Comparison of ENCODE assay signal across 8 cellular contexts in the genomic region with DNA sequence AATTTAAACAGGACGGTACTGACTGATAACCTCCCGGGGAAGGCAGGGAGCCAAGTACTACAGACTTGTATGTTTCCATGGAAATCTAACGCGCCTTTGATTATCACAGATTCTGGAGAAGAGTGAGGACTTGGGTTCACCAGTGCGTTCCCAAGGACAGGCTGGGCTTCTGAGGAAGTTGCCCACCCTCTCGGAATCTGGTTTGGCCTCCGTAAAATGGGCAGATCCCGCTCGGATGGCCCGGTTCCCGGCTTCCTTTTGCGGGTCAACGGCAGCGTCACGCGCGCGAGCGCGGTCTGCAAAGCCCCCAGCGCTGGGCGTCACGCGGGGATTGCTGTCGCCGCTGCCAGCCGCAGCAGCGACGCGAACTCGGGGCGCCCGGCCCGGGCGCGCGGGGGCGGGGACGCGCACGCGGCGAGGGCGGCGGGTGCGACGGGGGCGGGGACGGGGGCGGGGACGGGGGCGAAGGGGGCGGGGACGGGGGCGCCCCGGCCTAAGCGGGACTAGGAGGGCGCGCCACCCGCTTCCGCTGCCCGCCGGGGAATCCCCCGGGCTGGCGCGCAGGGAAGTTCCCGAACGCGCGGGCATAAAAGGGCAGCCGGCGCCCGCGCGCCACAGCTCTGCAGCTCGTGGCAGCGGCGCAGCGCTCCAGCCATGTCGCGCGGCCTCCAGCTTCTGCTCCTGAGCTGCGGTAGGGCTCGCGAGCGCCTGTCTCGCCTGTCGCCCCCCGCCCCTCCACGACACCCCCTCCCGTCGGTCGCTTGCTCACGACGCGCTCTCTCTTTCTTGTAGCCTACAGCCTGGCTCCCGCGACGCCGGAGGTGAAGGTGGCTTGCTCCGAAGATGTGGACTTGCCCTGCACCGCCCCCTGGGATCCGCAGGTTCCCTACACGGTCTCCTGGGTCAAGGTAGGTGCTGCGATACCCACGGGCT. TPM values are rescaled to one million over a fixed set of nuclear protein-coding genes. Genes with fewer than 3 reads are reported as not detected.
DNase-seq lines count a peak whose midpoint lies in the region; ATAC-seq and TF ChIP-seq lines count a peak whose summit lies in the region.

A gene with protein sequence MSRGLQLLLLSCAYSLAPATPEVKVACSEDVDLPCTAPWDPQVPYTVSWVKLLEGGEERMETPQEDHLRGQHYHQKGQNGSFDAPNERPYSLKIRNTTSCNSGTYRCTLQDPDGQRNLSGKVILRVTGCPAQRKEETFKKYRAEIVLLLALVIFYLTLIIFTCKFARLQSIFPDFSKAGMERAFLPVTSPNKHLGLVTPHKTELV (plus strand): TSS at position 615 of the 933 bp plus-strand sequence. CDS start 40 bp downstream, at position 655.

- no peaks in the 10 kb centered on the region for H3K9me3 ChIP-seq in endodermal cell (ENCODE audit: control insufficient read depth, low read length)
- H3K9me3 ChIP-seq in mononuclear cell (ENCODE audit: low read depth, low read length) = no peaks in the 10 kb centered on the region

- TF ChIP-seq CTCF in AG09309 (IDR thresholded peaks at IDR 0.05; ENCODE audit: control insufficient read depth, insufficient read depth, low read depth, low read length, missing control alignments) (peak; percentile 15), endodermal cell (conservative IDR thresholded peaks at IDR 0.05) (peak; percentile 64)

- H3K36me3 Mint-ChIP-seq in endodermal cell (ENCODE audit: low read depth) = no peaks in the 10 kb centered on the region

- no peak within 1 kb of the TSS for H3K27ac ChIP-seq in endodermal cell (ENCODE audit: low read depth, low read length)

- DNase-seq in AG09309 (ENCODE audit: low read depth) = no peak
- peak; percentile 27 for DNase-seq in NCI-H82 treated with DMSO at 0.1 percent for 48 hours (lab: John Stamatoyannopoulos, UW; ENCODE audit: unreplicated experiment)
- DNase-seq in activated CD8-positive, alpha-beta memory T cell treated with anti-CD3 and anti-CD28 coated beads for 4 hours (ENCODE audit: low read depth in 2 of 2) = peak; percentile 69
- peak; percentile 87 for DNase-seq in endodermal cell
- peak; percentile 64 to 75 for DNase-seq in stimulated activated CD8-positive, alpha-beta memory T cell treated with anti-CD3 and anti-CD28 coated beads, Interleukin-4, amount 100 ng/mL, for 1 hour (ENCODE audit: low read depth in 2 of 2, low spot score in 1 of 2)

- ATAC-seq in GM18858 (IDR thresholded peaks at IDR 0.05; ENCODE audit: unreplicated experiment) (peak; percentile 39), HG03097 (IDR thresholded peaks at IDR 0.05; ENCODE audit: low FRiP score, unreplicated experiment) (peak; percentile 66)

- peaks cover 6% of the 10 kb centered on the region for H3K4me1 Mint-ChIP-seq in endodermal cell

- whole genome bisulfite sequencing in endodermal cell (ENCODE audit: insufficient coverage in 1 of 2, insufficient read length in 1 of 2), 2 experiments = 1 to 5% methylated on average over 20 to 106 of the region's 106 CpGs

- peak within 1 kb of the TSS; percentile 84 for H3K4me3 Mint-ChIP-seq in endodermal cell

- no peaks in the 10 kb centered on the region for H3K4me1 ChIP-seq in endodermal cell (ENCODE audit: control insufficient read depth, insufficient read depth, low read length)
- H3K4me1 ChIP-seq in mononuclear cell (ENCODE audit: insufficient read depth, low read length) = peaks cover 40% of the 10 kb centered on the region

- H3K27me3 ChIP-seq in endodermal cell (ENCODE audit: control insufficient read depth, insufficient read depth, low read length, poor library complexity, severe bottlenecking) = peaks cover 15% of the 10 kb centered on the region
- no peaks in the 10 kb centered on the region for H3K27me3 ChIP-seq in mononuclear cell (ENCODE audit: insufficient read depth, low read length)

- H3K9me3 Mint-ChIP-seq in endodermal cell = no peaks in the 10 kb centered on the region

- H3K4me3 ChIP-seq in AG09309 (ENCODE audit: control insufficient read depth, low read depth, low read length) (peak within 1 kb of the TSS; percentile 51), endodermal cell (ENCODE audit: low read length) (peak within 1 kb of the TSS; percentile 78), mononuclear cell (ENCODE audit: low read length) (peak within 1 kb of the TSS; percentile 83)

- no peaks in the 10 kb centered on the region for H3K36me3 ChIP-seq in endodermal cell (ENCODE audit: control insufficient read depth, insufficient read depth, low read length)

- H3K27me3 Mint-ChIP-seq in endodermal cell (ENCODE audit: insufficient read depth) = peaks cover 39% of the 10 kb centered on the region

- H3K27ac Mint-ChIP-seq in endodermal cell = peak within 1 kb of the TSS; percentile 74

- H3K9ac ChIP-seq in endodermal cell (ENCODE audit: extremely low read depth, low read length, poor library complexity, severe bottlenecking) = peak within 1 kb of the TSS; percentile 24

RNA-seq across cellular contexts. Expression of the gene that starts here (rescaled TPM):
- total RNA-seq in endodermal cell (1 to 10 TPM; 2.8 to 7.0 TPM), mononuclear cell (366 TPM)
- polyA plus RNA-seq in endodermal cell (2013, experiment 1 of 2) = 7.9 TPM
- 7.2 TPM for polyA plus RNA-seq in endodermal cell (2013, experiment 2 of 2)

Comparison
In these comparisons a context has a peak if more than half of its experiments do, and no peak if none do; other contexts are left out.
1. RNA of the gene that starts here (total RNA-seq): 366 TPM in mononuclear cell (single experiment); 2.8 to 7.0 TPM in endodermal cell; every median in the first group is over 10 times any median in the second.
2. Peak in every context shown above with its lines, with median percentiles within 50 percentile points of each other: H3K4me3 ChIP-seq.